13 cellular contexts compared by ENCODE assay signal in the genomic region with DNA sequence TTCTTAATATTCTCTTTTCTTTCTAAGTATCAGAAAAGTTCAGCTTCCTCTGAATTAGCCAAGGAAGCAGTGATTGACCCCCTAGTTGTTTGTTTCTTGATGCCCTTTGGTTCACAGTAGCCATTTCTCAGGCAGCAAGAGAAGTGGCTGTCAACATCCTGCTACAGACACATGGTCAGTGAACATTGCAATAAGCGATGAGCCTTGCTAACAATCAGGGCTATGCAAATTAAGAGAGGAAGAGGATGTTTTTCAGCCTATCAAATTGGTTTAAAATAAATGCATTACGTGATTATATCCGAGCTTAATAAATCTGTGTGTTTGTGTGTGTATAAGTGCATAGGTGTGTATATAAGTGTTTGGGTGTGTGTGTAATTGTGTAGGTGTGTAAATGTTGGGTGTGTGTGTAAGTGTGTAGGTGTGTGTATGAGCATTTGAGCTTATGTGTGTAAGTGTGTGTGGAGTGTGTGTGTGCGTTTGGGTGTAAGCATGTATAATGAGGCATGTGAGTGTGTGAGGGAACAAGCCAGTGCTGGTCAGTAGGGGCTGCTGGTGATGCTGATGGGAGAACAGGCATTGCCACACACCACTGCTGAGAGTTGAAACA.
DNase-seq lines count a peak whose midpoint lies in the region; ATAC-seq, FAIRE-seq and TF ChIP-seq lines count a peak whose summit lies in the region.
"Had no signal": no experiment of that assay in that cellular context is flagged by ENCODE, and none has a peak within 500 bp of the region (broad histone marks: within the 10 kb centered on the region; RNA-seq: fewer than 3 reads in every experiment).

No MANE protein-coding gene starts in this region.

- H4K20me1 ChIP-seq in H9 (ENCODE audit: control insufficient read depth, insufficient read depth, insufficient read length) (no peaks in the 10 kb centered on the region), GM12878 (ENCODE audit: control insufficient read depth, insufficient read depth) (no peaks in the 10 kb centered on the region)
- H4K20me1 ChIP-seq: BLaER1 had no signal

- SMC1A ChIA-PET in GM12878 (lab: Charles Lee; ENCODE audit: uncharacterized antibody, unreplicated experiment), result interaction anchor here (1.3 to 2.8 kb wide), 4 partner anchors 81 to 272 kb away, joined by 3 to 13 read pairs (median 7); a partner anchor contains a TSS

- H3K23ac ChIP-seq in H9 (ENCODE audit: insufficient read length, low read depth, low read length), result no peak overlapping the region

- no peak overlapping the region for H3K18ac ChIP-seq in H9 (ENCODE audit: insufficient read length, low read depth, low read length)

- H2BK12ac ChIP-seq in H9 (ENCODE audit: insufficient read length, low read depth, low read length), result no peak overlapping the region

- H3K9ac ChIP-seq in H9 (ENCODE audit: extremely low read depth, insufficient read length, low read length), result no peak overlapping the region
- H3K9ac ChIP-seq in GM12878 (ENCODE audit: control insufficient read depth, insufficient read depth, low read length), result no peak overlapping the region
- H3K9ac ChIP-seq: BLaER1 had no signal

- TF ChIP-seq RAD21 in GM12878 (IDR thresholded peaks at IDR 0.05; ENCODE audit: insufficient read depth, low read depth, low read length), result no peak

- peak; percentile 25; the same call in 1 of the 3 replicates for ATAC-seq in GM12878
- no peak for ATAC-seq in natural killer cell treated with Interleukin-12 subunit alpha and Interleukin-12 subunit beta and Interleukin-15 and Interleukin-18, amount 100 ng/mL, for 72 hours
- no peak for ATAC-seq in omental fat pad (ENCODE audit: low FRiP score)

- peaks cover 76 to 83% (median 81%) of the 10 kb centered on the region in 3 donors for H3K4me1 Mint-ChIP-seq in CD8-positive, alpha-beta memory T cell
- H3K4me1 Mint-ChIP-seq in H9, result peaks cover 0 to 6% of the 10 kb centered on the region in 2 experiments; a peak in 3 of 4 replicates
- peaks cover 69 to 73% of the 10 kb centered on the region in 2 donors for H3K4me1 Mint-ChIP-seq in natural killer cell treated with Interleukin-12 subunit alpha and Interleukin-12 subunit beta and Interleukin-15 and Interleukin-18, amount 100 ng/mL, for 72 hours (ENCODE audit: low read depth in 2 of 2)

- 100% methylated on average over 2 of the region's 4 CpGs for WGBS in H9 (ENCODE audit: extremely low coverage, insufficient read length, low lambda C conversion rate)
- 38% methylated on average over 4 of the region's 4 CpGs for WGBS in GM12878 (ENCODE audit: insufficient coverage, insufficient replicate concordance, low lambda C conversion rate, missing lambda C conversion rate)

- in situ Hi-C loops in GM12878 (cut with MboI), result no loop called here

- no peaks in the 10 kb centered on the region for H3K36me3 ChIP-seq in CD8-positive, alpha-beta memory T cell (ENCODE audit: insufficient read depth, low read length)
- no peaks in the 10 kb centered on the region for H3K36me3 ChIP-seq in GM12878 (ENCODE audit: control insufficient read depth in 2 of 2, insufficient read depth in 2 of 2, low read length in 1 of 2)
- H3K36me3 ChIP-seq: BLaER1 had no signal

- no peak overlapping the region for H2AK5ac ChIP-seq in H9 (ENCODE audit: insufficient read length, low read length)

- TF ChIP-seq CTCF in H9 (conservative IDR thresholded peaks at IDR 0.05) (no peak), GM12878 (IDR thresholded peaks at IDR 0.05 in 2 of 3, conservative IDR thresholded peaks at IDR 0.05 in 1 of 3; ENCODE audit: control insufficient read depth in 2 of 3, extremely low read depth in 1 of 3, insufficient read depth in 1 of 3, low read depth in 3 of 3, low read length in 3 of 3) (no peak), omental fat pad (IDR thresholded peaks at IDR 0.05) (no peak)

- no peak for TF ChIP-seq POLR2A in GM12878 (IDR thresholded peaks at IDR 0.05; ENCODE audit: low read depth, low read length)

- no peak overlapping the region for H2BK120ac ChIP-seq in H9 (ENCODE audit: low read depth, low read length, poor library complexity, severe bottlenecking)

- H3K4me2 ChIP-seq in H9 (ENCODE audit: insufficient read depth, insufficient read length, low read length) (no peak overlapping the region), GM12878 (ENCODE audit: control insufficient read depth, insufficient read depth) (no peak overlapping the region)
- H3K4me2 ChIP-seq: BLaER1 had no signal

- no peaks in the 10 kb centered on the region for H3K79me1 ChIP-seq in H9 (ENCODE audit: insufficient read depth, low read depth, low read length, poor library complexity, severe bottlenecking)

- no peak overlapping the region for H2BK5ac ChIP-seq in H9 (ENCODE audit: insufficient read length, low read length)

- no peak overlapping the region for H3T11ph ChIP-seq in H9 (ENCODE audit: low read length)

- H3K27ac Mint-ChIP-seq in CD8-positive, alpha-beta memory T cell, result peak overlapping the region in 7 of 8 donors; percentile 5 to 98 (median 54)
- no peak overlapping the region for H3K27ac Mint-ChIP-seq in H9
- H3K27ac Mint-ChIP-seq in natural killer cell treated with Interleukin-12 subunit alpha and Interleukin-12 subunit beta and Interleukin-15 and Interleukin-18, amount 100 ng/mL, for 72 hours, result peak overlapping the region; percentile 99 to 100

- RAD21 ChIA-PET in GM12878 (lab: Charles Lee; ENCODE audit: unreplicated experiment), result interaction anchor here (0.7 to 1.8 kb wide), 8 partner anchors 14 to 264 kb away, joined by 3 to 6 read pairs (median 4); a partner anchor contains a TSS

- H3K4ac ChIP-seq in H9 (ENCODE audit: low read depth, low read length), result no peak overlapping the region

- no peak overlapping the region for H3K56ac ChIP-seq in H9 (ENCODE audit: insufficient read length, low read depth, low read length)

- H3K4me1 ChIP-seq in CD8-positive, alpha-beta memory T cell (ENCODE audit: insufficient read depth, low read length), result peaks cover 59% of the 10 kb centered on the region
- H3K4me1 ChIP-seq in H9 (ENCODE audit: insufficient read depth, low read length) (no peaks in the 10 kb centered on the region), GM12878 (ENCODE audit: control insufficient read depth, insufficient read depth, low read length) (peaks cover 42% of the 10 kb centered on the region)

- H4K91ac ChIP-seq in H9 (ENCODE audit: insufficient read length, low read depth, low read length), result no peak overlapping the region

- H3K79me2 ChIP-seq in H9 (ENCODE audit: insufficient read depth, low read length) (no peaks in the 10 kb centered on the region), GM12878 (ENCODE audit: control insufficient read depth, insufficient read depth, low read length) (no peaks in the 10 kb centered on the region)

- H3K4me3 ChIP-seq in CD8-positive, alpha-beta memory T cell (ENCODE audit: low read length), result no peak overlapping the region
- no peak overlapping the region for H3K4me3 ChIP-seq in GM12878
- H3K4me3 ChIP-seq: BLaER1 had no signal

- no peak for DNase-seq in CD8-positive, alpha-beta memory T cell
- DNase-seq in H9 (no peak), GM12878 (ENCODE audit: low read depth, low spot score) (no peak), GOT3 (lab: John Stamatoyannopoulos, UW) (no peak), omental fat pad (ENCODE audit: low spot score) (no peak)
- no peak for DNase-seq in natural killer cell treated with Interleukin-12 subunit alpha and Interleukin-12 subunit beta and Interleukin-15 and Interleukin-18, amount 100 ng/mL, for 72 hours (ENCODE audit: low spot score)
- no peak for DNase-seq in activated T-cell treated with anti-CD3 and anti-CD28 coated beads, Interleukin-2, amount 50 U/mL, for 1 hour
- DNase-seq: EL, NCI-H1930, NCI-H2171, NCI-H82, SIG-M5 had no signal

- no peaks in the 10 kb centered on the region for H3K9me3 ChIP-seq in CD8-positive, alpha-beta memory T cell (ENCODE audit: low read length)
- no peaks in the 10 kb centered on the region for H3K9me3 ChIP-seq in H9 (ENCODE audit: control insufficient read depth, low read depth, low read length)
- peaks cover 5% of the 10 kb centered on the region; the same call in 2 of the 3 replicates for H3K9me3 ChIP-seq in GM12878 (replicated peaks; ENCODE audit: control insufficient read depth, insufficient read depth, low read length)

- intact Hi-C loops in GM12878 (cut with micrococcal nuclease; ENCODE audit: unreplicated experiment), result no loop called here

- H2AFZ ChIP-seq in H9 (ENCODE audit: low read length) (no peak overlapping the region), GM12878 (ENCODE audit: control insufficient read depth, low read depth, low read length) (no peak overlapping the region)

- peak overlapping the region; percentile 92 for H4K8ac ChIP-seq in H9 (replicated peaks; ENCODE audit: insufficient read length, low read depth, low read length)

- H3K23me2 ChIP-seq in H9 (ENCODE audit: insufficient read length, low read depth, low read length, poor library complexity, severe bottlenecking), result no peaks in the 10 kb centered on the region

- CTCF ChIA-PET in CD8-positive, alpha-beta memory T cell (lab: Charles Lee), result interaction anchor here (0.9 to 2.5 kb wide), 8 partner anchors 10 to 453 kb away, joined by 3 to 10 read pairs (median 4); a partner anchor contains a TSS
- CTCF ChIA-PET in GM12878 (lab: Yijun Ruan, JAX), result interaction anchor here (0.6 to 2.5 kb wide), 2 partner anchors 103 to 437 kb away, joined by 4 to 21 read pairs; a partner anchor contains a TSS

- POLR2A ChIA-PET in CD8-positive, alpha-beta memory T cell (lab: Charles Lee), result interaction anchor here (0.6 kb wide), 1 partner anchor 113 kb away, joined by 3 read pairs; no protein-coding TSS in a partner anchor
- POLR2A ChIA-PET in GM12878 (lab: Charles Lee), result interaction anchor here (1.0 kb wide), 1 partner anchor 81 kb away, joined by 3 read pairs; no protein-coding TSS in a partner anchor

- no peak overlapping the region for H2BK20ac ChIP-seq in H9 (ENCODE audit: low read depth, low read length, poor library complexity, severe bottlenecking)

- H3K27ac ChIP-seq in CD8-positive, alpha-beta memory T cell (ENCODE audit: low read depth, low read length), result no peak overlapping the region
- H3K27ac ChIP-seq in H9 (ENCODE audit: insufficient read length, low read depth, low read length) (peak overlapping the region; percentile 49), GM12878 (ENCODE audit: control insufficient read depth, insufficient read depth) (no peak overlapping the region)
- H3K27ac ChIP-seq: BLaER1 had no signal

- no peak for FAIRE-seq in GM12878 (lab: Jason Lieb, UNC)

- H4K5ac ChIP-seq in H9 (ENCODE audit: insufficient read length, low read depth, low read length), result no peak overlapping the region

- no TSS peak for BruUV-seq in GM12878 (replicated peaks; lab: Mats Ljungman, UMichigan)

- H2BK15ac ChIP-seq in H9 (ENCODE audit: low read depth, low read length), result no peak overlapping the region

- H3K27me3 Mint-ChIP-seq in CD8-positive, alpha-beta memory T cell, result no peaks in the 10 kb centered on the region
- peaks cover 2% of the 10 kb centered on the region; the same call in 1 of the 2 replicates for H3K27me3 Mint-ChIP-seq in H9 (ENCODE audit: low read depth)
- no peaks in the 10 kb centered on the region for H3K27me3 Mint-ChIP-seq in natural killer cell treated with Interleukin-12 subunit alpha and Interleukin-12 subunit beta and Interleukin-15 and Interleukin-18, amount 100 ng/mL, for 72 hours

- H3K14ac ChIP-seq in H9 (ENCODE audit: insufficient read depth, low read length), result no peak overlapping the region

- peaks cover 0 to 3% (median 2%) of the 10 kb centered on the region in 3 donors for H3K36me3 Mint-ChIP-seq in CD8-positive, alpha-beta memory T cell
- no peaks in the 10 kb centered on the region for H3K36me3 Mint-ChIP-seq in H9 (ENCODE audit: insufficient read depth in 1 of 3, low read depth in 3 of 3)
- peaks cover 16% of the 10 kb centered on the region for H3K36me3 Mint-ChIP-seq in natural killer cell treated with Interleukin-12 subunit alpha and Interleukin-12 subunit beta and Interleukin-15 and Interleukin-18, amount 100 ng/mL, for 72 hours

- TF ChIP-seq EP300 in GM12878 (IDR thresholded peaks at IDR 0.05; ENCODE audit: borderline replicate concordance in 1 of 2, control insufficient read depth in 1 of 2, low read depth in 2 of 2, low read length in 2 of 2), result no peak

- peaks cover 0 to 3% (median 0%) of the 10 kb centered on the region in 5 donors for H3K9me3 Mint-ChIP-seq in CD8-positive, alpha-beta memory T cell
- no peaks in the 10 kb centered on the region; a peak in 2 of 5 replicates for H3K9me3 Mint-ChIP-seq in H9
- peaks cover 11% of the 10 kb centered on the region for H3K9me3 Mint-ChIP-seq in natural killer cell treated with Interleukin-12 subunit alpha and Interleukin-12 subunit beta and Interleukin-15 and Interleukin-18, amount 100 ng/mL, for 72 hours

- peak overlapping the region in 5 of 7 donors; percentile 2 to 36 (median 24) for H3K4me3 Mint-ChIP-seq in CD8-positive, alpha-beta memory T cell
- no peak overlapping the region for H3K4me3 Mint-ChIP-seq in H9
- H3K4me3 Mint-ChIP-seq in natural killer cell treated with Interleukin-12 subunit alpha and Interleukin-12 subunit beta and Interleukin-15 and Interleukin-18, amount 100 ng/mL, for 72 hours, result peak overlapping the region; percentile 32

- no peaks in the 10 kb centered on the region for H3K27me3 ChIP-seq in CD8-positive, alpha-beta memory T cell (ENCODE audit: insufficient read depth, low read length, poor library complexity, severe bottlenecking)
- no peaks in the 10 kb centered on the region for H3K27me3 ChIP-seq in H9 (ENCODE audit: insufficient read depth, low read length)
- H3K27me3 ChIP-seq in GM12878 (replicated peaks in 1 of 2; ENCODE audit: control insufficient read depth in 2 of 2, insufficient read depth in 2 of 2, low read length in 1 of 2), result no peaks in the 10 kb centered on the region
- H3K27me3 ChIP-seq: BLaER1 had no signal

Comparison
In these comparisons a context has a peak if more than half of its experiments do, and no peak if none do; other contexts are left out.
1. H3K27ac Mint-ChIP-seq: peak in CD8-positive, alpha-beta memory T cell (7 of 8) and natural killer cell treated with Interleukin-12 subunit alpha and Interleukin-12 subunit beta and Interleukin-15 and Interleukin-18, amount 100 ng/mL, for 72 hours (2 of 2); none in H9 (0 of 3).
2. H3K4me3 Mint-ChIP-seq: peak in CD8-positive, alpha-beta memory T cell (5 of 7) and natural killer cell treated with Interleukin-12 subunit alpha and Interleukin-12 subunit beta and Interleukin-15 and Interleukin-18, amount 100 ng/mL, for 72 hours (single experiment); none in H9 (0 of 2).